ENCODE assay signal across 8 cellular contexts in genomic region chr9:34522971-34523797, GRCh38. TPM values are rescaled to one million over a fixed set of nuclear protein-coding genes. Genes with fewer than 3 reads are reported as not detected.
DNase-seq lines count a peak whose midpoint lies in the region; ATAC-seq, FAIRE-seq and TF ChIP-seq lines count a peak whose summit lies in the region.

Gene ENHO (minus strand): TSS chr9:34522990. CDS start chr9:34521695, 1,295 bp downstream.

- intact Hi-C loops in CD14-positive monocyte (cut with micrococcal nuclease), result loop anchor here (5.0 kb wide), 2 partner anchors 66 to 146 kb away; partner anchors contain the start of genes DNAI1 (in 1 of the 2), FAM219A (in 1 of the 2) and MYORG (in 1 of the 2)

- H3K56ac ChIP-seq in H1 (replicated peaks; ENCODE audit: insufficient read length, low read depth, low read length), result peak within 1 kb of the TSS; percentile 54
- peak within 1 kb of the TSS; percentile 90 for H3K56ac ChIP-seq in mesendoderm (ENCODE audit: low read length)

- H3K14ac ChIP-seq in H1 (ENCODE audit: insufficient read length), result no peak within 1 kb of the TSS

- peak within 1 kb of the TSS; percentile 72 to 89 for H3K4me3 Mint-ChIP-seq in CD14-positive monocyte

- peak within 1 kb of the TSS; percentile 77 for H2AFZ ChIP-seq in H1 (ENCODE audit: low read length)

- H2BK12ac ChIP-seq in H1 (ENCODE audit: low read depth, low read length), result peak within 1 kb of the TSS; percentile 81; the same call in 1 of the 2 replicates

- H3K18ac ChIP-seq in H1 (ENCODE audit: extremely low read depth, low read length) (peak within 1 kb of the TSS; percentile 87), mesendoderm (ENCODE audit: low read length) (peak within 1 kb of the TSS; percentile 8)

- H3K27ac ChIP-seq in H1 (ENCODE audit: low read depth, low read length) (no peak within 1 kb of the TSS), mesendoderm (ENCODE audit: low read depth, low read length) (no peak within 1 kb of the TSS)

- H4K5ac ChIP-seq in H1 (ENCODE audit: insufficient read length, low read depth, low read length) (no peak within 1 kb of the TSS), mesendoderm (ENCODE audit: low read length) (peak within 1 kb of the TSS; percentile 95)

- ATAC-seq in GM19467 (IDR thresholded peaks at IDR 0.05; ENCODE audit: unreplicated experiment), result peak; percentile 77

- H4K8ac ChIP-seq in H1 (ENCODE audit: extremely low read depth, insufficient read depth, low read length), result peak within 1 kb of the TSS; percentile 78
- no peak within 1 kb of the TSS for H4K8ac ChIP-seq in mesendoderm (ENCODE audit: low read depth, low read length)

- peaks cover 0 to 17% (median 8%) of the 10 kb centered on the region in 4 experiments; a peak in 6 of 7 replicates for H3K4me1 ChIP-seq in H1 (replicated peaks in 1 of 4; ENCODE audit: control insufficient read depth in 3 of 4, insufficient read depth in 4 of 4, low read length in 3 of 4)
- peaks cover 8% of the 10 kb centered on the region for H3K4me1 ChIP-seq in mesendoderm (ENCODE audit: control insufficient read depth, low read depth, low read length)

- no peaks in the 10 kb centered on the region for H3K36me3 ChIP-seq in H1 (ENCODE audit: control insufficient read depth in 2 of 4, insufficient read depth in 4 of 4, low read length in 3 of 4)
- no peaks in the 10 kb centered on the region for H3K36me3 ChIP-seq in mesendoderm (ENCODE audit: control insufficient read depth, insufficient read depth, low read length)

- H3K4me3 ChIP-seq in H1 (ENCODE audit: extremely low read depth in 1 of 4, insufficient read depth in 2 of 4, low read depth in 3 of 4, low read length in 4 of 4) (peak within 1 kb of the TSS; percentile 56 to 78 (median 64)), mesendoderm (ENCODE audit: low read length) (peak within 1 kb of the TSS; percentile 38)

- TF ChIP-seq POLR2A in H1 (IDR thresholded peaks at IDR 0.05; ENCODE audit: control extremely low read depth in 1 of 2, low read depth in 2 of 2, low read length in 2 of 2), result 0 out of 3 replicates have a peak, but pooled peaks of 1 of the 2 experiments have one; percentile 38

- peak within 1 kb of the TSS; percentile 76 for H2BK120ac ChIP-seq in H1 (replicated peaks; ENCODE audit: low read depth, low read length)
- no peak within 1 kb of the TSS for H2BK120ac ChIP-seq in mesendoderm (ENCODE audit: low read depth, low read length)

- peaks cover 0 to 2% of the 10 kb centered on the region in 2 donors for H3K36me3 Mint-ChIP-seq in CD14-positive monocyte

- H3K79me1 ChIP-seq in H1 (ENCODE audit: low read depth, low read length) (no peaks in the 10 kb centered on the region), mesendoderm (ENCODE audit: low read length) (no peaks in the 10 kb centered on the region)

- H2BK5ac ChIP-seq in H1 (ENCODE audit: low read depth, low read length) (peak within 1 kb of the TSS; percentile 71; the same call in 1 of the 2 replicates), mesendoderm (ENCODE audit: low read length) (no peak within 1 kb of the TSS)

- H2BK20ac ChIP-seq in H1 (ENCODE audit: low read length), result peak within 1 kb of the TSS; percentile 80; the same call in 1 of the 2 replicates

- H3K9me3 Mint-ChIP-seq in CD14-positive monocyte, result peaks cover 0 to 2% (median 0%) of the 10 kb centered on the region in 7 donors

- no peaks in the 10 kb centered on the region for H3K79me2 ChIP-seq in H1 (ENCODE audit: control insufficient read depth in 1 of 2, insufficient read depth in 2 of 2, low read length in 2 of 2)
- no peaks in the 10 kb centered on the region for H3K79me2 ChIP-seq in mesendoderm (ENCODE audit: control insufficient read depth, insufficient read depth, low read length)

- H3K27me3 ChIP-seq in H1 (replicated peaks in 1 of 4; ENCODE audit: control insufficient read depth in 3 of 4, extremely low read depth in 1 of 4, insufficient read depth in 3 of 4, low read length in 3 of 4) (peaks cover 1 to 14% (median 11%) of the 10 kb centered on the region in 4 experiments; a peak in 6 of 7 replicates), mesendoderm (ENCODE audit: insufficient read depth, low read length, poor library complexity) (no peaks in the 10 kb centered on the region)

- WGBS in H1 (ENCODE audit: extremely low coverage in 1 of 2, insufficient coverage in 1 of 2, insufficient read length in 1 of 2, insufficient replicate concordance in 2 of 2, low coverage in 1 of 2, low lambda C conversion rate in 2 of 2, missing lambda C conversion rate in 1 of 2), 2 experiments, result 6% methylated on average over 23 of the region's 63 CpGs; no CpG with 5 or more reads in 1 of the 2 experiments
- WGBS in mesendoderm (ENCODE audit: extremely low coverage, insufficient coverage, low lambda C conversion rate), result no CpG with 5 or more reads among the region's 63 CpGs

- no peak for FAIRE-seq in H1 (lab: Jason Lieb, UNC)

- H3K27ac Mint-ChIP-seq in CD14-positive monocyte, result peak within 1 kb of the TSS in 2 of 7 donors; percentile 13 to 66

- no peak for TF ChIP-seq EP300 in H1 (IDR thresholded peaks at IDR 0.05; ENCODE audit: borderline replicate concordance in 1 of 2, low read depth in 2 of 2, low read length in 2 of 2)

- DNase-seq in CD14-positive monocyte (ENCODE audit: low spot score), result peak; percentile 83
- peak; percentile 95 for DNase-seq in HPDE6-E6E7 (ENCODE audit: extremely low spot score)
- DNase-seq in NOMO-1 (lab: John Stamatoyannopoulos, UW; ENCODE audit: unreplicated experiment in 2 of 2), result peak; percentile 94 to 97
- DNase-seq in activated CD8-positive, alpha-beta memory T cell treated with anti-CD3 and anti-CD28 coated beads, Interleukin-2, amount 50 U/mL, for 1 hour (ENCODE audit: extremely low read depth), result peak; percentile 45
- peak; percentile 82 to 99 for DNase-seq in H1 (ENCODE audit: low read depth in 1 of 2, low spot score in 2 of 2)
- DNase-seq in mesendoderm, result peak; percentile 94
- peak; percentile 75 for DNase-seq in stimulated activated CD8-positive, alpha-beta memory T cell treated with anti-CD3 and anti-CD28 coated beads, Interleukin-12 subunit alpha, Interleukin-12 subunit beta, amount 100 ng/mL, for 1 hour (ENCODE audit: low read depth)

- TF ChIP-seq RAD21 in H1 (IDR thresholded peaks at IDR 0.05 in 1 of 2, conservative IDR thresholded peaks at IDR 0.05 in 1 of 2; ENCODE audit: low read depth in 2 of 2, low read length in 2 of 2), result no peak

- H4K91ac ChIP-seq in H1 (replicated peaks; ENCODE audit: insufficient read length, low read length), result peak within 1 kb of the TSS; percentile 83

- POLR2A ChIA-PET in H1 (lab: Charles Lee; ENCODE audit: partially characterized antibody), result interaction anchor here (1.6 to 1.9 kb wide), 2 partner anchors 11 to 13 kb away, joined by 3 to 4 read pairs; no protein-coding TSS in a partner anchor

- H3K4ac ChIP-seq in H1 (replicated peaks; ENCODE audit: insufficient read length, low read depth, low read length) (peak within 1 kb of the TSS; percentile 84), mesendoderm (ENCODE audit: low read depth, low read length) (no peak within 1 kb of the TSS)

- no peak within 1 kb of the TSS for H3K23ac ChIP-seq in H1 (ENCODE audit: insufficient read length)
- peak within 1 kb of the TSS; percentile 48 for H3K23ac ChIP-seq in mesendoderm (ENCODE audit: low read length)

- H3K9me3 ChIP-seq in H1 (ENCODE audit: insufficient read depth in 2 of 2, low read depth in 1 of 2, low read length in 1 of 2), result no peaks in the 10 kb centered on the region

- H2AK5ac ChIP-seq in H1 (ENCODE audit: low read depth, low read length), result peak within 1 kb of the TSS; percentile 86
- no peak within 1 kb of the TSS for H2AK5ac ChIP-seq in mesendoderm (ENCODE audit: low read length)

- peaks cover 6% of the 10 kb centered on the region for H3K23me2 ChIP-seq in H1 (ENCODE audit: low read depth, low read length)

- H4K20me1 ChIP-seq in H1 (replicated peaks in 1 of 2; ENCODE audit: control insufficient read depth in 1 of 2, insufficient read depth in 2 of 2, low read length in 2 of 2), result no peaks in the 10 kb centered on the region

- TF ChIP-seq CTCF in CD14-positive monocyte (IDR thresholded peaks at IDR 0.05) (no peak), H1 (IDR thresholded peaks at IDR 0.05; ENCODE audit: control extremely low read depth in 1 of 3, insufficient read depth in 1 of 3, low read depth in 1 of 3, low read length in 3 of 3) (no peak)

- H3K27me3 Mint-ChIP-seq in CD14-positive monocyte (ENCODE audit: low read depth in 3 of 3), result peaks cover 26 to 36% (median 29%) of the 10 kb centered on the region in 3 donors

- CTCF ChIA-PET in H1 (lab: Charles Lee; ENCODE audit: partially characterized antibody), result interaction anchor here (0.7 to 3.8 kb wide), 13 partner anchors 8 to 95 kb away, joined by 3 to 23 read pairs (median 4); partner anchors contain the start of gene RPP25L

- H3K9ac ChIP-seq in H1 (replicated peaks in 1 of 4; ENCODE audit: extremely low read depth in 1 of 4, low read depth in 3 of 4, low read length in 3 of 4), result peak within 1 kb of the TSS in 3 of 4 experiments; percentile 28 to 72 (median 42); a peak in 6 of 7 replicates
- peak within 1 kb of the TSS; percentile 77 for H3K9ac ChIP-seq in mesendoderm (ENCODE audit: low read length)

- H2BK15ac ChIP-seq in H1 (ENCODE audit: low read length), result peak within 1 kb of the TSS; percentile 88
- no peak within 1 kb of the TSS for H2BK15ac ChIP-seq in mesendoderm (replicated peaks; ENCODE audit: low read depth)

- H3K4me2 ChIP-seq in H1 (ENCODE audit: insufficient read depth in 1 of 2, low read depth in 2 of 2, low read length in 2 of 2) (peak within 1 kb of the TSS; percentile 90 to 92), mesendoderm (ENCODE audit: low read length) (peak within 1 kb of the TSS; percentile 94)

- peaks cover 29% of the 10 kb centered on the region for H3K4me1 Mint-ChIP-seq in CD14-positive monocyte

TF ChIP-seq in H1, 55 proteins besides CTCF, POLR2A, EP300 and RAD21 (continues in another document):
- no peak for TF ChIP-seq CBX8 (IDR thresholded peaks at IDR 0.05; ENCODE audit: borderline replicate concordance, low read depth, low read length)
- TF ChIP-seq ZNF274 (IDR thresholded peaks at IDR 0.05; ENCODE audit: borderline replicate concordance, extremely low read depth, low read length), result no peak
- 0 out of 2 replicates have a peak, but pooled peaks have one; percentile 29 for TF ChIP-seq TAF1 (IDR thresholded peaks at IDR 0.05; ENCODE audit: low read depth, low read length)
- TF ChIP-seq NANOG (IDR thresholded peaks at IDR 0.05; ENCODE audit: insufficient read depth, low read depth, low read length, poor library complexity, severe bottlenecking), result no peak

RNA-seq across cellular contexts. Expression of gene ENHO, which starts in this region (rescaled TPM):
- polyA plus RNA-seq in CD14-positive monocyte (1 to 10 TPM; 2.3 to 3.2 TPM), H1 (2011; rRNA removed) (49.4 and 60.4 TPM in 2 replicates)
- 12.2 and 14.1 TPM in 2 replicates for total RNA-seq in H1 (2021; fragmentation: NEBNext Ultra II Directional; extraction: Animal tissue kit (Norgen Biotek cat#: 25700))
- polyA plus RNA-seq in H1 (2011; cell fraction: cytosol; rRNA removed), result 29.2 TPM
- 23.2 TPM for polyA plus RNA-seq in H1 (2011; cell fraction: nucleus; rRNA removed)
- polyA plus RNA-seq in H1 (2012, experiment 1 of 2), result 9.7 to 24.6 TPM (median 19.1 TPM) in 4 replicates
- polyA plus RNA-seq in H1 (2012, experiment 2 of 2), result 20.1 TPM
- polyA plus RNA-seq in H1 (2013, experiment 1 of 2), result 15.4 TPM
- 15.5 TPM for polyA plus RNA-seq in H1 (2013, experiment 2 of 2)
- polyA minus RNA-seq in H1 (2011; rRNA and poly(A)+ RNA removed), result 3.8 and 8.2 TPM in 2 replicates
- polyA minus RNA-seq in H1 (2011; cell fraction: cytosol; rRNA and poly(A)+ RNA removed), result 6.1 TPM
- polyA minus RNA-seq in H1 (2011; cell fraction: nucleus; rRNA and poly(A)+ RNA removed), result 7.1 TPM
- polyA plus RNA-seq in mesendoderm (2013, experiment 1 of 2), result 7.3 TPM
- polyA plus RNA-seq in mesendoderm (2013, experiment 2 of 2), result 7.1 TPM

Comparison
In these comparisons a context has a peak if more than half of its experiments do, and no peak if none do; other contexts are left out.
1. DNase-seq: peak in every context shown above with its lines; median percentile 96 in NOMO-1; 95 in HPDE6-E6E7; 94 in mesendoderm; 90 in H1; 83 in CD14-positive monocyte; 75 in stimulated activated CD8-positive, alpha-beta memory T cell treated with anti-CD3 and anti-CD28 coated beads, Interleukin-12 subunit alpha, Interleukin-12 subunit beta, amount 100 ng/mL, for 1 hour; 45 in activated CD8-positive, alpha-beta memory T cell treated with anti-CD3 and anti-CD28 coated beads, Interleukin-2, amount 50 U/mL, for 1 hour.